In the genomic region with DNA sequence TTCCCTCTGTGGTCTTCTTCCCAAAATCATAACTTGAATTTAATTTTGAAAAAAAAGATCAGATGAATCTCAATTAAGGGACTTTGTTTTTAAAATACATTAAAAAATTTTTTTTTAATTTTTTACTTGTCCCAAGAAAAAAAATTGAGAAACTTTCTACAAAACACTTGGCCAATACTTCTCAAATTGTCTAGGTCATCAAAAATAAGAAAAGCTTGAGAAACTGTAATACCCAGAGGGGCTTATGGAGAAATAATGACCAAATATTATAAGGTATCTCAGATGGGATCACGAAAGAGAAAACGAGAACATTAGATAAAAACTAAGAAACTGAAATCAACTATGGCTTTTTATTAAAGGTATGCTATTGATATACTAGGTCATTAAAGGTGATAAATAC, we compare ENCODE assay signal across 6 cellular contexts.
"Had no signal": no experiment of that assay in that cellular context is flagged by ENCODE, and none has a peak within 500 bp of the region (broad histone marks: within the 10 kb centered on the region; RNA-seq: fewer than 3 reads in every experiment).

No MANE protein-coding gene starts in this region.

- FAIRE-seq: HTR-8/SVneo had no signal

- H3K4me3 Mint-ChIP-seq: IgD-negative memory B cell had no signal

- H3K27ac ChIP-seq: HL-60, KMS-11 had no signal

- DNase-seq: KBM-7, KG1 had no signal

- H3K4me2 ChIP-seq: KMS-11 had no signal

- H3K36me3 Mint-ChIP-seq: IgD-negative memory B cell had no signal

- H3K9ac ChIP-seq: KMS-11 had no signal

- H3K27ac Mint-ChIP-seq: IgD-negative memory B cell had no signal

- H3K27me3 Mint-ChIP-seq: IgD-negative memory B cell had no signal
